In the genomic region with DNA sequence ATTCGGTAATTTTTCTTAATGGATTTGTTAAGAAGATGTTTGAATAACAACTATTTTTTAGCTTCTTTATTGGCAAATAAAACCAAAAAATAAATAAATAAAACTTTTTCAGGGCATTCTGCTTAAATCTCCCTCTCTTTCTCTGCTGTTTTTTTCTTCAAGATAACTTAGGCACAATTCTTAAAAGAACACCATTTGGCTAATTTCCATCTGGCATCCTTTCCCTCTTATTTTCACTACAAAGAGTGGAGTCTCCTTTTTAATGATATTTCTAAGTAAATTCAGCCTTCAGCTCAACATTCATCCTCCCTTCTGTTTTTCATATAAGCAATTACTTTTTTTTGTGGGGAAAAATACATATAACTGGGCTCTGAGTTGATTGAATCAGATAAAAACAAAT, we compare ENCODE assay signal across 27 cellular contexts.
"Had no signal": no experiment of that assay in that cellular context is flagged by ENCODE, and none has a peak within 500 bp of the region (broad histone marks: within the 10 kb centered on the region; RNA-seq: fewer than 3 reads in every experiment).

No MANE protein-coding gene starts in this region.

- H3K9me3 ChIP-seq: gastrocnemius medialis, lower lobe of right lung, mucosa of descending colon, psoas muscle, sigmoid colon, thoracic aorta, tibial nerve, upper lobe of left lung had no signal

- H3K4me1 ChIP-seq: gastrocnemius medialis, lower lobe of right lung, psoas muscle, tibial nerve, upper lobe of left lung had no signal

- H3K4me3 ChIP-seq: coronary artery, gastrocnemius medialis, lower lobe of right lung, mucosa of descending colon, psoas muscle, sigmoid colon, skin epidermis, thoracic aorta, tibial nerve, upper lobe of left lung had no signal

- H3K27me3 ChIP-seq: gastrocnemius medialis, sigmoid colon, tibial nerve, upper lobe of left lung had no signal

- ATAC-seq: effector memory CD8-positive, alpha-beta T cell; gastrocnemius medialis; left ventricle myocardium superior; lower lobe of right lung; mucosa of descending colon; naive thymus-derived CD4-positive, alpha-beta T cell; psoas muscle; right cardiac atrium; stimulated activated naive B cell treated with anti-CD40 and anti-IgM and Interleukin-4, amounts not matched to agents 10 μg/mL and 1 μg/mL and 100 μg/mL, for 72 hours had no signal

- H3K36me3 ChIP-seq: gastrocnemius medialis, lower lobe of right lung, sigmoid colon, thoracic aorta, tibial nerve, upper lobe of left lung had no signal

- DNase-seq: effector memory CD8-positive, alpha-beta T cell; erythroblast; foreskin fibroblast; gastrocnemius medialis; glutamatergic neuron; hypothalamus; immature natural killer cell; islet precursor cell; kidney glomerular epithelial cell; left ventricle myocardium superior; lower lobe of right lung; mucosa of descending colon; naive thymus-derived CD4-positive, alpha-beta T cell; nephron progenitor cell; nucleus accumbens; posterior cingulate gyrus; psoas muscle; right cardiac atrium; sigmoid colon; stimulated activated CD4-positive, alpha-beta T cell treated with anti-CD3 and anti-CD28 coated beads, Interleukin-15, amount 100 ng/mL, for 24 hours; stimulated activated CD4-positive, alpha-beta T cell treated with anti-CD3 and anti-CD28 coated beads, Interleukin-2, amount 100 ng/mL, for 48 hours; stimulated activated naive B cell treated with anti-CD40 and anti-IgM and Interleukin-4, amounts not matched to agents 10 μg/mL and 1 μg/mL and 100 μg/mL, for 72 hours; upper lobe of left lung had no signal

- H3K27ac ChIP-seq: coronary artery, gastrocnemius medialis, lower lobe of right lung, psoas muscle, sigmoid colon, skin epidermis, thoracic aorta, tibial nerve, upper lobe of left lung had no signal
